Comparison of ENCODE assay signal across 8 cellular contexts in the genomic region with DNA sequence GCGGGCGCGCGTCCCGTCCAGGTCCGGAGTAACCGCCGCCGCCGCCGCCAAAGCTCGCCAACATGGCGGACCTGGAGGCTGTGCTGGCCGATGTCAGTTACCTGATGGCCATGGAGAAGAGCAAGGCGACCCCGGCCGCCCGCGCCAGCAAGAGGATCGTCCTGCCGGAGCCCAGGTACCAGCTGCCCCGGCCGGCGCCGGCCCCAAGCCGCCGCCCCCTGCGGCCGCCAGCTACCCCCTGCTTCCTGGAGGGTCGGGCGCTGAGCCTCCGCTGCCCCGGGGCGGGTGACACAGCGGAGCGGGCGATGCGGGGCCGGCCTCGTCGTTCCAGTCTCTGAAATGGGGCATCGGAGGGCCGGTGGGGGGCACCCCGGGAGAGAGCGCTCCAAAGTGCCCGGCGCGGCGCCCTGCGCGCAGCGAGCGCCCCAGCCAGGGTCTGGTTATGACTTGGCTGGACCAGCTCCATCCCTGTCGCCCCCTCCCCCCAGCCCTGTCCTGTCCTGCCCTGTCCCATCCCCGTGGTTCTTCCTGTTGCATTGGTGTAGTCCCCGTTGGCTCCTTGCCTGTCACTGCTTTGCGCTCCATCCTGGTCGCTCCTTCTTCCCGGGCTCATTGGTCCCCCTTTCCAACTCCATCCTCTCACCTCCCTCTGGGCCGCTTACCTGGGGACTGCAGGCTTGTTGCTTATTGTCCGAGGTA. TPM values are rescaled to one million over a fixed set of nuclear protein-coding genes. Genes with fewer than 3 reads are reported as not detected.
A peak's percentile ranks its signal among the peaks of the same experiment; 100 is the strongest.
DNase-seq lines count a peak whose midpoint lies in the region; ATAC-seq and TF ChIP-seq lines count a peak whose summit lies in the region.

No MANE protein-coding gene starts in this region.

- peak; percentile 2 for ATAC-seq in GM19463 (IDR thresholded peaks at IDR 0.05; ENCODE audit: unreplicated experiment)
- peak; percentile 8 for ATAC-seq in activated naive CD8-positive, alpha-beta T cell treated with anti-CD3 and anti-CD28 coated beads, Interleukin-2, amount 50 U/mL, for 24 hours

- H3K36me3 ChIP-seq in iPS-20b (ENCODE audit: insufficient read depth, low read depth, low read length) (no peaks in the 10 kb centered on the region), smooth muscle cell (ENCODE audit: low read depth) (no peaks in the 10 kb centered on the region)

- no peak for TF ChIP-seq CTCF in smooth muscle cell (IDR thresholded peaks at IDR 0.05; ENCODE audit: borderline replicate concordance, insufficient read depth, poor library complexity, severe bottlenecking)

- H3K4me1 Mint-ChIP-seq in activated naive CD8-positive, alpha-beta T cell treated with anti-CD3 and anti-CD28 coated beads, Interleukin-2, amount 50 U/mL, for 24 hours = peaks cover 59% of the 10 kb centered on the region

- peak; percentile 29 for DNase-seq in Ammon's horn (ENCODE audit: low spot score)
- peak; percentile 41 for DNase-seq in NCI-H146 (lab: John Stamatoyannopoulos, UW)
- DNase-seq in activated naive CD8-positive, alpha-beta T cell treated with anti-CD3 and anti-CD28 coated beads, Interleukin-2, amount 50 U/mL, for 24 hours = peak; percentile 41
- no peak for DNase-seq in smooth muscle cell (lab: John Stamatoyannopoulos, UW; ENCODE audit: unreplicated experiment)
- no peak for DNase-seq in HCEC 1CT
- no peak for DNase-seq in NCI-H2107 (lab: John Stamatoyannopoulos, UW)

- H3K27me3 Mint-ChIP-seq in activated naive CD8-positive, alpha-beta T cell treated with anti-CD3 and anti-CD28 coated beads, Interleukin-2, amount 50 U/mL, for 24 hours = peaks cover 9% of the 10 kb centered on the region

- H3K9ac ChIP-seq in iPS-20b (ENCODE audit: low read depth, low read length) (peak overlapping the region; percentile 66; the same call in 1 of the 2 replicates), smooth muscle cell (ENCODE audit: low read depth) (no peak overlapping the region)

- H3K27ac ChIP-seq in iPS-20b (ENCODE audit: low read length) (no peak overlapping the region), smooth muscle cell (ENCODE audit: low read depth) (no peak overlapping the region)

- H3K79me2 ChIP-seq in smooth muscle cell (ENCODE audit: low read depth) = no peaks in the 10 kb centered on the region

- H3K4me1 ChIP-seq in iPS-20b (ENCODE audit: insufficient read depth, low read length) (peaks cover 25% of the 10 kb centered on the region), smooth muscle cell (ENCODE audit: low read depth) (peaks cover 17% of the 10 kb centered on the region)

- H3K27me3 ChIP-seq in iPS-20b (ENCODE audit: insufficient read depth, low read length) (peaks cover 20% of the 10 kb centered on the region), smooth muscle cell (ENCODE audit: low read depth) (no peaks in the 10 kb centered on the region)

- H3K9me3 ChIP-seq in iPS-20b (ENCODE audit: insufficient read depth, low read depth, low read length) (no peaks in the 10 kb centered on the region), smooth muscle cell (replicated peaks; ENCODE audit: low read depth) (no peaks in the 10 kb centered on the region)

- 1% methylated on average over 15 of the region's 61 CpGs for WGBS in smooth muscle cell (ENCODE audit: low lambda C conversion rate)

- H3K4me3 ChIP-seq in iPS-20b (ENCODE audit: low read length) = peak overlapping the region; percentile 65
- H3K4me3 ChIP-seq in smooth muscle cell = peak overlapping the region; percentile 78

- peak overlapping the region; percentile 67 for H2AFZ ChIP-seq in smooth muscle cell (ENCODE audit: low read depth)

- H3K4me2 ChIP-seq in smooth muscle cell = peak overlapping the region; percentile 85

- H3K36me3 Mint-ChIP-seq in activated naive CD8-positive, alpha-beta T cell treated with anti-CD3 and anti-CD28 coated beads, Interleukin-2, amount 50 U/mL, for 24 hours (ENCODE audit: low read depth) = no peaks in the 10 kb centered on the region

- peak overlapping the region; percentile 77 for H3K27ac Mint-ChIP-seq in activated naive CD8-positive, alpha-beta T cell treated with anti-CD3 and anti-CD28 coated beads, Interleukin-2, amount 50 U/mL, for 24 hours

- no peaks in the 10 kb centered on the region for H4K20me1 ChIP-seq in smooth muscle cell (ENCODE audit: low read depth)

- H3K4me3 Mint-ChIP-seq in activated naive CD8-positive, alpha-beta T cell treated with anti-CD3 and anti-CD28 coated beads, Interleukin-2, amount 50 U/mL, for 24 hours = peak overlapping the region; percentile 86

- H3K9me3 Mint-ChIP-seq in activated naive CD8-positive, alpha-beta T cell treated with anti-CD3 and anti-CD28 coated beads, Interleukin-2, amount 50 U/mL, for 24 hours = no peaks in the 10 kb centered on the region

- H3F3A ChIP-seq in smooth muscle cell (ENCODE audit: low read depth) = peaks cover 3% of the 10 kb centered on the region

RNA-seq across cellular contexts. Expression of a gene that starts 0.7 kb away (rescaled TPM):
- total RNA-seq in smooth muscle cell = 4.6 and 4.7 TPM in 2 replicates
- polyA plus RNA-seq in smooth muscle cell = 1.0 and 2.2 TPM in 2 replicates

Comparison
In these comparisons a context has a peak if more than half of its experiments do, and no peak if none do; other contexts are left out.
1. DNase-seq: peak in Ammon's horn (single experiment), NCI-H146 (single experiment) and activated naive CD8-positive, alpha-beta T cell treated with anti-CD3 and anti-CD28 coated beads, Interleukin-2, amount 50 U/mL, for 24 hours (single experiment); none in smooth muscle cell (single experiment), HCEC 1CT (single experiment) and NCI-H2107 (single experiment).